Comparison of ENCODE assay signal across 21 cellular contexts in genomic region chr18:48100712-48101165, GRCh38.
DNase-seq lines count a peak whose midpoint lies in the region; ATAC-seq lines count a peak whose summit lies in the region.
"Had no signal": no experiment of that assay in that cellular context is flagged by ENCODE, and none has a peak within 500 bp of the region (broad histone marks: within the 10 kb centered on the region; RNA-seq: fewer than 3 reads in every experiment).

No MANE protein-coding gene starts in this region.

- H3K36me3 ChIP-seq in neuronal stem cell (replicated peaks in 1 of 2; ENCODE audit: control insufficient read depth in 2 of 2, insufficient read depth in 2 of 2, low read length in 2 of 2): no peaks in the 10 kb centered on the region
- H3K36me3 ChIP-seq: pancreas, upper lobe of right lung had no signal

- H3K27ac ChIP-seq in neuronal stem cell (replicated peaks; ENCODE audit: low read length): no peak overlapping the region
- H3K27ac ChIP-seq: A549, foreskin keratinocyte, pancreas, upper lobe of right lung had no signal

- no peak overlapping the region for H2BK12ac ChIP-seq in neuronal stem cell (ENCODE audit: low read length)

- H3K4me3 ChIP-seq in neuronal stem cell (ENCODE audit: low read length in 2 of 2): no peak overlapping the region
- H3K4me3 ChIP-seq: A549, pancreas, upper lobe of right lung had no signal

- no peak overlapping the region for H3K23ac ChIP-seq in neuronal stem cell (ENCODE audit: low read depth, low read length, poor library complexity)

- DNase-seq in NCI-H1436 (lab: John Stamatoyannopoulos, UW) (peak; percentile 20), NCI-H1436 treated with DMSO at 0.1 percent for 48 hours (lab: John Stamatoyannopoulos, UW) (no peak), NCI-H2171 (lab: John Stamatoyannopoulos, UW) (peak; percentile 41), iPS DF 19.7 (ENCODE audit: low read depth, low spot score) (peak; percentile 68), neuronal stem cell (ENCODE audit: low spot score) (peak; percentile 23), NCI-H1105 treated with DMSO at 0.1 percent for 48 hours (lab: John Stamatoyannopoulos, UW) (no peak)
- DNase-seq: activated CD8-positive, alpha-beta memory T cell treated with anti-CD3 and anti-CD28 coated beads, Interleukin-2, amount 10 ng/mL, durations not matched to agents 7 days and 5 days; activated effector memory CD4-positive, alpha-beta T cell treated with Interleukin-2 at 50 U/mL for 16 hours; aorta; CD4-positive, alpha-beta T cell; foreskin keratinocyte; GOT3; MM.1S; NCI-H446; pancreas; stimulated activated naive CD4-positive, alpha-beta T cell; upper lobe of right lung had no signal

- H3K4ac ChIP-seq in neuronal stem cell (ENCODE audit: low read length): no peak overlapping the region

- no peak overlapping the region for H2AK5ac ChIP-seq in neuronal stem cell (ENCODE audit: low read depth, low read length)

- H3K9ac ChIP-seq in neuronal stem cell (ENCODE audit: low read depth, low read length, poor library complexity): no peak overlapping the region

- H4K91ac ChIP-seq in neuronal stem cell (ENCODE audit: low read depth, low read length, poor library complexity): peak overlapping the region; percentile 6

- no peak overlapping the region for H2AFZ ChIP-seq in neuronal stem cell (ENCODE audit: low read length)

- H3K27me3 ChIP-seq in neuronal stem cell (ENCODE audit: control insufficient read depth in 3 of 3, insufficient read depth in 3 of 3, low read depth in 1 of 3, low read length in 3 of 3): peaks cover 0 to 8% (median 0%) of the 10 kb centered on the region in 3 experiments
- H3K27me3 ChIP-seq: pancreas, upper lobe of right lung had no signal

- no CpG with 5 or more reads among the region's 8 CpGs for WGBS in neuronal stem cell (ENCODE audit: extremely low coverage in 2 of 2, insufficient read length in 2 of 2, insufficient replicate concordance in 1 of 2), 2 donors

- peak overlapping the region; percentile 76 for H3K18ac ChIP-seq in neuronal stem cell (ENCODE audit: low read length)

- H3K14ac ChIP-seq in neuronal stem cell (ENCODE audit: low read length): no peak overlapping the region

- ATAC-seq in GM18858 (IDR thresholded peaks at IDR 0.05; ENCODE audit: unreplicated experiment): no peak
- no peak for ATAC-seq in HG03039 (IDR thresholded peaks at IDR 0.05; ENCODE audit: unreplicated experiment)
- ATAC-seq: A549; activated CD8-positive, alpha-beta memory T cell treated with anti-CD3 and anti-CD28 coated beads, Interleukin-2, amount 10 ng/mL, durations not matched to agents 7 days and 5 days; foreskin keratinocyte; Panc1; pancreas; upper lobe of right lung had no signal

- peak overlapping the region; percentile 32 for H3K4me2 ChIP-seq in neuronal stem cell (ENCODE audit: insufficient read depth, low read length, poor library complexity, severe bottlenecking)
- H3K4me2 ChIP-seq: A549 had no signal

- no peak overlapping the region for H2BK5ac ChIP-seq in neuronal stem cell (ENCODE audit: low read length)

- peaks cover 0 to 9% of the 10 kb centered on the region in 2 donors for H3K4me1 ChIP-seq in neuronal stem cell (ENCODE audit: control insufficient read depth in 2 of 2, insufficient read depth in 1 of 2, low read depth in 1 of 2, low read length in 2 of 2)
- H3K4me1 ChIP-seq: A549, pancreas, upper lobe of right lung had no signal

- H3K79me1 ChIP-seq in neuronal stem cell (ENCODE audit: low read depth, low read length): no peaks in the 10 kb centered on the region

- H2BK15ac ChIP-seq in neuronal stem cell (ENCODE audit: low read length): no peak overlapping the region

- H2BK120ac ChIP-seq in neuronal stem cell (ENCODE audit: low read depth, low read length): no peak overlapping the region

- no peaks in the 10 kb centered on the region for H3K9me3 ChIP-seq in neuronal stem cell (replicated peaks in 1 of 2; ENCODE audit: control insufficient read depth in 2 of 2, insufficient read depth in 1 of 2, low read depth in 1 of 2, low read length in 2 of 2)
- H3K9me3 ChIP-seq: A549, pancreas, upper lobe of right lung had no signal

- H4K8ac ChIP-seq in neuronal stem cell (ENCODE audit: low read depth, low read length): peak overlapping the region; percentile 1

Comparison
In these comparisons a context has a peak if more than half of its experiments do, and no peak if none do; other contexts are left out.
1. DNase-seq: peak in NCI-H1436 (single experiment), NCI-H2171 (single experiment), iPS DF 19.7 (single experiment) and neuronal stem cell (single experiment); none in NCI-H1436 treated with DMSO at 0.1 percent for 48 hours (single experiment) and NCI-H1105 treated with DMSO at 0.1 percent for 48 hours (single experiment).